In the genomic region with DNA sequence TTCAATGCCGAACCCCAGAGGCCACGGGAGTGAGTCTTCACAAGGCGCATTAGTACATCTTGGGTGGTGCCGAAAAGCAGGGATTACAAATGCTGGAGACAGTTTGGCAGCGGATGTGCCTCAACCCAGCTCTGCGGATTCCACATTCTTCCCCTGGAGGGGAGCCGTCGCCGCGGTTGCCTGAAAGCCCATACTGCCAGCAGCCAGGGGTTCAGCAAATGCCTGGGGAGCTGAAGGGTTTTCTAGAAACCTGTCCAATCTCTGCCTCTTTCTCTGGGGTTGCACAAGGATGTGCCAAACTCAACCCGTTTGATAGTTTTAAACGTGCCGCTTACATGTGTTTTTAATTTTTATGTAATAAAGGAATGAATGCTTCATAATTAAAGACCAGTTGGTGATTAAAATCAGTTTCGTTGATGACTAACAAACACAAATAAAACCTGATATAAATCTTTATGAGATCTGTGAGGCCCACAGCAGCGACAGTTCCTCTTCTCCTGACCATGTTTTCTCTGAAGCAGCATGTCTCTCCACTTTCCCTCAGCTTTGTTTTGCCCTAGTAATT, we compare ENCODE assay signal across 10 cellular contexts.
A peak's percentile ranks its signal among the peaks of the same experiment; 100 is the strongest.
DNase-seq lines count a peak whose midpoint lies in the region; ATAC-seq and TF ChIP-seq lines count a peak whose summit lies in the region.
"Had no signal": no experiment of that assay in that cellular context is flagged by ENCODE, and none has a peak within 500 bp of the region (broad histone marks: within the 10 kb centered on the region; RNA-seq: fewer than 3 reads in every experiment).

No MANE protein-coding gene starts in this region.

- DNase-seq in BJ (ENCODE audit: low read depth), result peak; percentile 96
- peak; percentile 87 for DNase-seq in NT2/D1 (ENCODE audit: low read depth, low spot score)
- DNase-seq in fibroblast of mammary gland (ENCODE audit: low read depth), result peak; percentile 94
- no peak for DNase-seq in T-helper 9 cell
- DNase-seq in HUDEP-2 (lab: John Stamatoyannopoulos, UW; ENCODE audit: unreplicated experiment in 76 of 76), result no peak
- DNase-seq: NCI-H524; stimulated activated naive CD4-positive, alpha-beta T cell treated with Interleukin-2 at 50 U/mL for 16 hours had no signal

- H3K9me3 ChIP-seq in NT2/D1 (ENCODE audit: insufficient read depth, low read length) (peaks cover 12% of the 10 kb centered on the region), neuron (ENCODE audit: low read length) (no peaks in the 10 kb centered on the region)

- H3K4me1 ChIP-seq in NT2/D1 (ENCODE audit: insufficient read depth, insufficient read length) (peaks cover 2% of the 10 kb centered on the region), neuron (ENCODE audit: insufficient read depth, low read length) (peaks cover 27% of the 10 kb centered on the region)

- H3K9ac ChIP-seq in NT2/D1 (ENCODE audit: insufficient read length, low read depth), result no peak overlapping the region

- H3K27me3 ChIP-seq in BJ (ENCODE audit: control insufficient read depth, insufficient read depth, low read length) (no peaks in the 10 kb centered on the region), NT2/D1 (ENCODE audit: insufficient read depth, insufficient read length) (no peaks in the 10 kb centered on the region), neuron (ENCODE audit: insufficient read depth, low read length) (no peaks in the 10 kb centered on the region)

- no peak for ATAC-seq in GM18867 (IDR thresholded peaks at IDR 0.05; ENCODE audit: unreplicated experiment)
- ATAC-seq in GM21786 (IDR thresholded peaks at IDR 0.05; ENCODE audit: unreplicated experiment), result no peak

- CTCF ChIA-PET in BJ (lab: Yijun Ruan, JAX), result interaction anchor here (0.5 to 3.0 kb wide), 6 partner anchors 11 to 386 kb away, joined by 3 to 17 read pairs (median 4); no protein-coding TSS in a partner anchor

- POLR2A ChIA-PET in BJ (lab: Charles Lee), result interaction anchor here (1.3 to 1.4 kb wide), 2 partner anchors 11 to 71 kb away, joined by 4 read pairs; no protein-coding TSS in a partner anchor

- H3K4me3 ChIP-seq in BJ (ENCODE audit: low read depth, low read length) (peak overlapping the region; percentile 17; the same call in 1 of the 2 replicates), NT2/D1 (ENCODE audit: insufficient read length, low read depth) (no peak overlapping the region), fibroblast of mammary gland (ENCODE audit: control insufficient read depth, low read depth, low read length) (peak overlapping the region; percentile 17), neuron (ENCODE audit: low read length) (no peak overlapping the region)

- H2AFZ ChIP-seq in neuron (ENCODE audit: low read depth, low read length), result peak overlapping the region; percentile 0

- TF ChIP-seq CTCF in BJ (IDR thresholded peaks at IDR 0.05; ENCODE audit: insufficient read depth, low read depth, low read length) (peak; percentile 43), fibroblast of mammary gland (conservative IDR thresholded peaks at IDR 0.05; ENCODE audit: control insufficient read depth, insufficient read depth, low read depth, low read length) (peak; percentile 23)

- H3K36me3 ChIP-seq in BJ (ENCODE audit: control insufficient read depth, insufficient read depth, low read length), result no peaks in the 10 kb centered on the region
- H3K36me3 ChIP-seq in NT2/D1 (ENCODE audit: insufficient read depth, insufficient read length, low read length), result no peaks in the 10 kb centered on the region
- no peaks in the 10 kb centered on the region for H3K36me3 ChIP-seq in neuron (ENCODE audit: insufficient read depth, low read length)

Comparison
In these comparisons a context has a peak if more than half of its experiments do, and no peak if none do; other contexts are left out.
1. DNase-seq: peak in BJ (single experiment), NT2/D1 (single experiment) and fibroblast of mammary gland (single experiment); none in T-helper 9 cell (single experiment) and HUDEP-2 (0 of 76).
2. H3K4me3 ChIP-seq: peak in BJ (single experiment) and fibroblast of mammary gland (single experiment); none in NT2/D1 (single experiment) and neuron (single experiment).